In genomic region chr1:169928438-169929209, GRCh38 we compare ENCODE assay signal across 8 cellular contexts. TPM values are rescaled to one million over a fixed set of nuclear protein-coding genes. Genes with fewer than 3 reads are reported as not detected.
A peak's percentile ranks its signal among the peaks of the same experiment; 100 is the strongest.
DNase-seq lines count a peak whose midpoint lies in the region; ATAC-seq, FAIRE-seq and TF ChIP-seq lines count a peak whose summit lies in the region.

No MANE protein-coding gene starts in this region.

- no peak overlapping the region for H3K9ac ChIP-seq in K562 (ENCODE audit: insufficient read depth in 1 of 2, low read depth in 2 of 2, low read length in 2 of 2)

- H3K27ac Mint-ChIP-seq in type B pancreatic cell = peak overlapping the region; percentile 24

- 5% methylated on average over 6 of the region's 6 CpGs for WGBS in K562 (ENCODE audit: insufficient coverage, low coverage, missing lambda C conversion rate)

- CTCF ChIA-PET in K562 (lab: Yijun Ruan, JAX; ENCODE audit: low intra/inter-chr PET ratio) = interaction anchor here (0.9 to 1.0 kb wide), 2 partner anchors 1002 to 1298 kb away, joined by 3 to 6 read pairs; no protein-coding TSS in a partner anchor

- H3K79me2 ChIP-seq in K562 (ENCODE audit: control insufficient read depth, insufficient read depth, low read length) = no peaks in the 10 kb centered on the region

- no peak overlapping the region for H3K4me2 ChIP-seq in K562 (ENCODE audit: insufficient read depth, low read length)

- H3K4me1 ChIP-seq in K562 (replicated peaks in 1 of 2; ENCODE audit: control insufficient read depth in 2 of 2, insufficient read depth in 2 of 2, low read length in 2 of 2) = no peaks in the 10 kb centered on the region

- DNase-seq in NCI-H446 treated with DMSO at 0.1 percent for 48 hours (lab: John Stamatoyannopoulos, UW) = peak; percentile 37
- peak; percentile 25 to 60 (median 30) for DNase-seq in K562 (ENCODE audit: extremely low read depth in 1 of 4, low spot score in 3 of 4)
- peak; percentile 58 for DNase-seq in kidney tubule cell (ENCODE audit: low spot score)
- no peak for DNase-seq in type B pancreatic cell (ENCODE audit: extremely low spot score, unreplicated experiment)
- no peak for DNase-seq in stimulated activated naive CD4-positive, alpha-beta T cell treated with Interleukin-2 at 50 U/mL for 16 hours (lab: John Stamatoyannopoulos, UW)

- FAIRE-seq in K562 (lab: Jason Lieb, UNC) = peak; percentile 77

- TF ChIP-seq RAD21 in K562 (CRISPR knock-in tag; conservative IDR thresholded peaks at IDR 0.05 in 1 of 2, IDR thresholded peaks at IDR 0.05 in 1 of 2) = peak; percentile 94 to 96

- peaks cover 3% of the 10 kb centered on the region for H3K36me3 Mint-ChIP-seq in type B pancreatic cell

- H3K4me3 Mint-ChIP-seq in type B pancreatic cell = no peak overlapping the region

- no peaks in the 10 kb centered on the region for H3K27me3 ChIP-seq in K562 (ENCODE audit: control insufficient read depth in 2 of 2, insufficient read depth in 2 of 2, low read length in 2 of 2)

- no TSS peak for BruUV-seq in K562 (replicated peaks; lab: Mats Ljungman, UMichigan)

- intact Hi-C loops in K562 (cut with micrococcal nuclease) = loop anchor here (2.0 to 10.0 kb wide), 4 partner anchors 374 to 1299 kb away; no protein-coding TSS in a partner anchor

- peaks cover 21% of the 10 kb centered on the region for H3K4me1 Mint-ChIP-seq in type B pancreatic cell (ENCODE audit: unreplicated experiment)

- H3K4me3 ChIP-seq in K562 = no peak overlapping the region

- TF ChIP-seq EP300 in K562 (IDR thresholded peaks at IDR 0.05; ENCODE audit: low read length) = no peak

- no peaks in the 10 kb centered on the region for H3K27me3 Mint-ChIP-seq in type B pancreatic cell

- no peaks in the 10 kb centered on the region for H4K20me1 ChIP-seq in K562 (replicated peaks; ENCODE audit: control insufficient read depth, insufficient read depth, low read length)

- ATAC-seq in GM18517 (IDR thresholded peaks at IDR 0.05; ENCODE audit: unreplicated experiment) (peak; percentile 66), HG03280 (IDR thresholded peaks at IDR 0.05; ENCODE audit: unreplicated experiment) (peak; percentile 74), K562 (peak; percentile 88)

- H3K36me3 ChIP-seq in K562 (ENCODE audit: control insufficient read depth, insufficient read depth, low read length) = no peaks in the 10 kb centered on the region

- POLR2A ChIA-PET in K562 (lab: Yijun Ruan, JAX) = interaction anchor here (0.6 to 1.0 kb wide), 3 partner anchors 35 to 814 kb away, joined by 3 read pairs; partner anchors contain the start of gene SCYL3

- in situ Hi-C loops in K562 (cut with MboI) = no loop called here

- H3K27ac ChIP-seq in C4-2B (no peak overlapping the region), K562 (ENCODE audit: extremely low read depth, low read depth, low read length) (no peak overlapping the region)

- H3K9me1 ChIP-seq in K562 (ENCODE audit: control insufficient read depth, insufficient read depth, low read length) = no peaks in the 10 kb centered on the region

- H3K9me3 ChIP-seq in K562 (replicated peaks; ENCODE audit: control insufficient read depth, insufficient read depth, low read depth, low read length) = no peaks in the 10 kb centered on the region

- H2AFZ ChIP-seq in K562 (ENCODE audit: low read depth, low read length) = no peak overlapping the region

- H3K9me3 Mint-ChIP-seq in type B pancreatic cell = no peaks in the 10 kb centered on the region

- TF ChIP-seq CTCF in C4-2B (conservative IDR thresholded peaks at IDR 0.05) (peak; percentile 87), K562 (IDR thresholded peaks at IDR 0.05 in 2 of 3, conservative IDR thresholded peaks at IDR 0.05 in 1 of 3; ENCODE audit: insufficient read depth in 2 of 3, low read depth in 1 of 3, low read length in 3 of 3) (peak; percentile 55 to 85 (median 60); a peak in 5 of 6 replicates), type B pancreatic cell (conservative IDR thresholded peaks at IDR 0.05) (peak; percentile 89)

- TF ChIP-seq POLR2A in K562 (conservative IDR thresholded peaks at IDR 0.05) = no peak

TF ChIP-seq in K562, 482 proteins besides CTCF, POLR2A, EP300 and RAD21 (continues in another document):
- TF ChIP-seq ZNF124 (CRISPR knock-in tag; IDR thresholded peaks at IDR 0.05) = no peak
- no peak for TF ChIP-seq ZNF274 (IDR thresholded peaks at IDR 0.05; ENCODE audit: borderline replicate concordance, low read depth, low read length)
- no peak for TF ChIP-seq ZNF57 (CRISPR knock-in tag; IDR thresholded peaks at IDR 0.05)
- no peak for TF ChIP-seq KLF1 (tag; IDR thresholded peaks at IDR 0.05)
- TF ChIP-seq C11orf30 (IDR thresholded peaks at IDR 0.05; ENCODE audit: low read depth) = 0 out of 2 replicates have a peak, but pooled peaks have one; percentile 22
- TF ChIP-seq ARID3A (IDR thresholded peaks at IDR 0.05; ENCODE audit: borderline replicate concordance, low read depth, low read length) = 0 out of 2 replicates have a peak, but pooled peaks have one; percentile 25
- no peak for TF ChIP-seq ZBTB26 (CRISPR knock-in tag; IDR thresholded peaks at IDR 0.05)
- TF ChIP-seq RBM25 (IDR thresholded peaks at IDR 0.05; ENCODE audit: low read depth, low read length, severe bottlenecking) = peak; percentile 34
- TF ChIP-seq PRDM10 (IDR thresholded peaks at IDR 0.05; ENCODE audit: partially characterized antibody) = no peak
- TF ChIP-seq PHF20 (IDR thresholded peaks at IDR 0.05; ENCODE audit: partially characterized antibody) = no peak
- no peak for TF ChIP-seq SRF (CRISPR knock-in tag; IDR thresholded peaks at IDR 0.05)

RNA-seq across cellular contexts. Expression of gene SCYL3, which starts 34.9 kb away (rescaled TPM):
- 12.3 and 14.4 TPM in 2 replicates for total RNA-seq in K562 (2011; cell fraction: chromatin; rRNA removed; ENCODE audit: low replicate concordance)
- 6.8 and 10.0 TPM in 2 replicates for total RNA-seq in K562 (2011; cell fraction: nucleolus; rRNA removed)
- 7.6 and 9.6 TPM in 2 replicates for total RNA-seq in K562 (2011; cell fraction: nucleoplasm; rRNA removed)
- total RNA-seq in K562 (2014; rRNA removed) (4.4 and 5.5 TPM in 2 replicates), K562 (2014; rRNA removed; fragmentation: Illumina TruSeq; extraction: Trizol) (8.2 and 8.7 TPM in 2 replicates), K562 (2015; rRNA removed; fragmentation: Illumina TruSeq; extraction: Trizol) (6.6 and 7.9 TPM in 2 replicates), K562 (2021) (7.4 and 7.5 TPM in 2 replicates), type B pancreatic cell (ENCODE audit: low replicate concordance) (12.4 and 12.6 TPM in 2 replicates)
- polyA plus RNA-seq in K562 (2011; rRNA removed) (9.6 and 11.4 TPM in 2 replicates), K562 (2014; fragmentation: Illumina TruSeq; extraction: Trizol) (6.4 and 6.8 TPM in 2 replicates), K562 (2014; fragmentation: Nextera tagmentation; extraction: Ambion mirVana) (1 to 10 TPM; 3.6 to 5.7 TPM), K562 (2014; rRNA removed) (4.4 and 7.1 TPM in 2 replicates)
- polyA plus RNA-seq in K562 (2011; cell fraction: cytosol; rRNA removed) = 3.4 and 5.7 TPM in 2 replicates
- 13.9 and 14.4 TPM in 2 replicates for polyA plus RNA-seq in K562 (2011; cell fraction: nucleus; rRNA removed)
- 4.3 and 4.9 TPM in 2 replicates for polyA plus RNA-seq in K562 (2012)
- 18.6 and 21.9 TPM in 2 replicates for polyA minus RNA-seq in K562 (2011; rRNA and poly(A)+ RNA removed)
- polyA minus RNA-seq in K562 (2011; cell fraction: cytosol; rRNA and poly(A)+ RNA removed) = 3.1 and 4.6 TPM in 2 replicates
- 15.6 and 19.8 TPM in 2 replicates for polyA minus RNA-seq in K562 (2011; cell fraction: nucleus; rRNA and poly(A)+ RNA removed)

Comparison
In these comparisons a context has a peak if more than half of its experiments do, and no peak if none do; other contexts are left out.
1. DNase-seq: peak in NCI-H446 treated with DMSO at 0.1 percent for 48 hours (single experiment), K562 (4 of 4) and kidney tubule cell (single experiment); none in type B pancreatic cell (single experiment) and stimulated activated naive CD4-positive, alpha-beta T cell treated with Interleukin-2 at 50 U/mL for 16 hours (single experiment).
2. Peak in every context shown above with its lines, with median percentiles within 50 percentile points of each other: CTCF ChIP-seq and ATAC-seq.